Comparison of ENCODE assay signal across 10 cellular contexts in the genomic region with DNA sequence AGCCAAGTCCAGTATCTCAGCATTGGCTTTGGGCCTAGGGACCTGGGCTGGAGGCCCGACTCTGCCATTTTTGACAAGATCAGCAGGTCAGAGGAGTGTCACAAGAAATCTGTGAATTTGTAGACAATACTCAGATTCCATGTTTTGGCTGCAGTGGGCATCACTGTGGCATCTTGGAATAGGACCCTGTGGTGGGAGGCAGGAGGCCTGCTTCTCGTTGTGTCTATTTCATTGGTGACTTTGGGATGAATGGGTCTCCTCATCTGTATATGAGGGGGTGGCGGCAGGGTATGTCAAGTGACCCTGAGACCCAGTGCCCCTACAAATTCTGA. TPM values are rescaled to one million over a fixed set of nuclear protein-coding genes. Genes with fewer than 3 reads are reported as not detected.
A peak's percentile ranks its signal among the peaks of the same experiment; 100 is the strongest.
DNase-seq lines count a peak whose midpoint lies in the region; ATAC-seq and TF ChIP-seq lines count a peak whose summit lies in the region.
"Had no signal": no experiment of that assay in that cellular context is flagged by ENCODE, and none has a peak within 500 bp of the region (broad histone marks: within the 10 kb centered on the region; RNA-seq: fewer than 3 reads in every experiment).

No MANE protein-coding gene starts in this region.

- no peak overlapping the region for H2AFZ ChIP-seq in GM23338

- intact Hi-C loops in activated T-helper 1 cell treated with anti-CD3 and anti-CD28 coated beads, Interleukin-12 subunit alpha, Interleukin-12 subunit beta, Interleukin-2, Interleukin-4 antibody, amounts not matched to agents 30 ng/mL and 10 ng/mL and 1 ng/mL, durations not matched to agents 14 hours and 24 hours and 36 hours (cut with micrococcal nuclease) = loop anchor here (1.0 to 2.0 kb wide), 2 partner anchors 249 to 412 kb away; a partner anchor contains a TSS
- intact Hi-C loops in naive thymus-derived CD4-positive, alpha-beta T cell (cut with micrococcal nuclease) = loop anchor here (2.0 to 10.0 kb wide), 4 partner anchors 246 to 590 kb away; a partner anchor contains a TSS
- intact Hi-C loops in heart right ventricle (cut with DNase I) = loop anchor here in 5 of 10 donors (1.0 to 10.0 kb wide), 4 partner anchors 176 to 420 kb away; a partner anchor contains a TSS
- intact Hi-C loops in esophagus muscularis mucosa (cut with DNase I) = loop anchor here (10.0 kb wide), 1 partner anchor 250 kb away; a partner anchor contains a TSS

- H3K27me3 Mint-ChIP-seq in GM23338 (ENCODE audit: insufficient read depth, low read depth, poor library complexity) = peaks cover 19% of the 10 kb centered on the region
- no peaks in the 10 kb centered on the region for H3K27me3 Mint-ChIP-seq in activated T-helper 1 cell treated with anti-CD3 and anti-CD28 coated beads, Interleukin-12 subunit alpha, Interleukin-12 subunit beta, Interleukin-2, Interleukin-4 antibody, amounts not matched to agents 30 ng/mL and 10 ng/mL and 1 ng/mL, durations not matched to agents 14 hours and 24 hours and 36 hours (ENCODE audit: insufficient read depth)
- no peaks in the 10 kb centered on the region for H3K27me3 Mint-ChIP-seq in naive thymus-derived CD4-positive, alpha-beta T cell

- H4K20me1 ChIP-seq in BLaER1 treated with 17β-estradiol and CSF1 and Interleukin-3, amounts not matched to agents 10 nM and 100 nM = peaks cover 74 to 81% (median 80%) of the 10 kb centered on the region in 11 experiments
- H4K20me1 ChIP-seq in GM23338 (replicated peaks; ENCODE audit: insufficient read depth) = peaks cover 51% of the 10 kb centered on the region

- no peak overlapping the region; the same call in 1 of the 2 replicates for H3K27ac Mint-ChIP-seq in GM23338
- H3K27ac Mint-ChIP-seq in activated T-helper 1 cell treated with anti-CD3 and anti-CD28 coated beads, Interleukin-12 subunit alpha, Interleukin-12 subunit beta, Interleukin-2, Interleukin-4 antibody, amounts not matched to agents 30 ng/mL and 10 ng/mL and 1 ng/mL, durations not matched to agents 14 hours and 24 hours and 36 hours = peak overlapping the region; percentile 75
- peak overlapping the region in 6 of 9 donors; percentile 53 to 90 (median 61) for H3K27ac Mint-ChIP-seq in naive thymus-derived CD4-positive, alpha-beta T cell

- 34 to 36% methylated on average over 3 of the region's 3 CpGs for whole genome bisulfite sequencing in heart right ventricle, 2 donors
- 31% methylated on average over 3 of the region's 3 CpGs for WGBS in esophagus muscularis mucosa

- H3F3A ChIP-seq in GM23338 (replicated peaks; ENCODE audit: low read depth) = peaks cover 11% of the 10 kb centered on the region

- peak overlapping the region; percentile 58; the same call in 1 of the 3 replicates for H3K4me3 Mint-ChIP-seq in GM23338
- H3K4me3 Mint-ChIP-seq in activated T-helper 1 cell treated with anti-CD3 and anti-CD28 coated beads, Interleukin-12 subunit alpha, Interleukin-12 subunit beta, Interleukin-2, Interleukin-4 antibody, amounts not matched to agents 30 ng/mL and 10 ng/mL and 1 ng/mL, durations not matched to agents 14 hours and 24 hours and 36 hours = peak overlapping the region; percentile 92
- peak overlapping the region in 9 of 10 donors; percentile 30 to 94 (median 90) for H3K4me3 Mint-ChIP-seq in naive thymus-derived CD4-positive, alpha-beta T cell

- no peak for TF ChIP-seq CTCF in GM23338 (conservative IDR thresholded peaks at IDR 0.05; ENCODE audit: low read depth in 2 of 2)
- peak in 1 of 9 donors; percentile 24 for TF ChIP-seq CTCF in heart right ventricle (IDR thresholded peaks at IDR 0.05)
- TF ChIP-seq CTCF in esophagus muscularis mucosa (IDR thresholded peaks at IDR 0.05) = no peak

- peaks cover 71 to 83% (median 79%) of the 10 kb centered on the region in 10 experiments for H3K4me1 ChIP-seq in BLaER1 treated with 17β-estradiol and CSF1 and Interleukin-3, amounts not matched to agents 10 nM and 100 nM
- peaks cover 33% of the 10 kb centered on the region for H3K4me1 ChIP-seq in GM23338 (ENCODE audit: insufficient read depth)
- peaks cover 22 to 26% of the 10 kb centered on the region in 2 donors for H3K4me1 ChIP-seq in naive thymus-derived CD4-positive, alpha-beta T cell (ENCODE audit: control insufficient read depth in 2 of 2, insufficient read depth in 2 of 2, low read length in 2 of 2)
- peaks cover 34 to 88% (median 72%) of the 10 kb centered on the region in 9 donors for H3K4me1 ChIP-seq in heart right ventricle
- H3K4me1 ChIP-seq in esophagus muscularis mucosa = peaks cover 59 to 91% (median 70%) of the 10 kb centered on the region in 4 donors

- no peak overlapping the region; a peak in 1 of 22 replicates for H3K27ac ChIP-seq in BLaER1 treated with 17β-estradiol and CSF1 and Interleukin-3, amounts not matched to agents 10 nM and 100 nM
- H3K27ac ChIP-seq in GM23338 (ENCODE audit: low read depth) (no peak overlapping the region), heart right ventricle (peak overlapping the region in 5 of 10 donors; percentile 20 to 100 (median 52)), esophagus muscularis mucosa (replicated peaks in 1 of 4) (no peak overlapping the region)
- no peak overlapping the region for H3K27ac ChIP-seq in naive thymus-derived CD4-positive, alpha-beta T cell (ENCODE audit: low read depth, low read length)

- peaks cover 34% of the 10 kb centered on the region for H3K36me3 Mint-ChIP-seq in GM23338 (ENCODE audit: low read depth)
- peaks cover 24% of the 10 kb centered on the region for H3K36me3 Mint-ChIP-seq in activated T-helper 1 cell treated with anti-CD3 and anti-CD28 coated beads, Interleukin-12 subunit alpha, Interleukin-12 subunit beta, Interleukin-2, Interleukin-4 antibody, amounts not matched to agents 30 ng/mL and 10 ng/mL and 1 ng/mL, durations not matched to agents 14 hours and 24 hours and 36 hours (ENCODE audit: low read depth)
- H3K36me3 Mint-ChIP-seq in naive thymus-derived CD4-positive, alpha-beta T cell = peaks cover 0 to 21% (median 6%) of the 10 kb centered on the region in 5 donors

- peaks cover 45 to 52% (median 49%) of the 10 kb centered on the region in 11 experiments for H3K36me3 ChIP-seq in BLaER1 treated with 17β-estradiol and CSF1 and Interleukin-3, amounts not matched to agents 10 nM and 100 nM
- H3K36me3 ChIP-seq in GM23338 (ENCODE audit: insufficient read depth) (peaks cover 9% of the 10 kb centered on the region; the same call in 1 of the 2 replicates), heart right ventricle (peaks cover 0 to 47% (median 35%) of the 10 kb centered on the region in 9 donors), esophagus muscularis mucosa (peaks cover 29 to 45% (median 43%) of the 10 kb centered on the region in 4 donors)
- peaks cover 0 to 46% (median 8%) of the 10 kb centered on the region in 3 experiments for H3K36me3 ChIP-seq in naive thymus-derived CD4-positive, alpha-beta T cell (ENCODE audit: control insufficient read depth in 2 of 3, insufficient read depth in 3 of 3, low read length in 3 of 3)

- no peak for TF ChIP-seq POLR2A in esophagus muscularis mucosa (IDR thresholded peaks at IDR 0.05; ENCODE audit: low read depth)

- DNase-seq in GM23338 (ENCODE audit: low spot score) (no peak), medulla oblongata (ENCODE audit: extremely low spot score) (no peak), heart right ventricle (no peak), esophagus muscularis mucosa (ENCODE audit: extremely low spot score) (no peak)
- no peak for DNase-seq in activated T-helper 1 cell treated with anti-CD3 and anti-CD28 coated beads, Interleukin-12 subunit alpha, Interleukin-12 subunit beta, Interleukin-2, Interleukin-4 antibody, amounts not matched to agents 30 ng/mL and 10 ng/mL and 1 ng/mL, durations not matched to agents 14 hours and 24 hours and 36 hours (ENCODE audit: low spot score)
- no peak for DNase-seq in naive thymus-derived CD4-positive, alpha-beta T cell

- no peaks in the 10 kb centered on the region for H3K27me3 ChIP-seq in BLaER1 treated with 17β-estradiol and CSF1 and Interleukin-3, amounts not matched to agents 10 nM and 100 nM
- H3K27me3 ChIP-seq in GM23338 (ENCODE audit: insufficient read depth) = no peaks in the 10 kb centered on the region
- H3K27me3 ChIP-seq in naive thymus-derived CD4-positive, alpha-beta T cell (ENCODE audit: control insufficient read depth in 2 of 2, insufficient read depth in 2 of 2, low read length in 2 of 2) = no peaks in the 10 kb centered on the region
- H3K27me3 ChIP-seq in heart right ventricle = no peaks in the 10 kb centered on the region
- no peaks in the 10 kb centered on the region for H3K27me3 ChIP-seq in esophagus muscularis mucosa

- POLR2A ChIA-PET in naive thymus-derived CD4-positive, alpha-beta T cell (lab: Charles Lee) = interaction anchor here (1.2 to 1.8 kb wide), 3 partner anchors 10 to 181 kb away, joined by 4 to 12 read pairs (median 8); a partner anchor contains a TSS

- H3K4me1 Mint-ChIP-seq in GM23338 = peaks cover 37% of the 10 kb centered on the region
- peaks cover 48% of the 10 kb centered on the region for H3K4me1 Mint-ChIP-seq in activated T-helper 1 cell treated with anti-CD3 and anti-CD28 coated beads, Interleukin-12 subunit alpha, Interleukin-12 subunit beta, Interleukin-2, Interleukin-4 antibody, amounts not matched to agents 30 ng/mL and 10 ng/mL and 1 ng/mL, durations not matched to agents 14 hours and 24 hours and 36 hours (ENCODE audit: low read depth)
- H3K4me1 Mint-ChIP-seq in naive thymus-derived CD4-positive, alpha-beta T cell = peaks cover 31 to 50% (median 46%) of the 10 kb centered on the region in 7 donors

- no peak for ATAC-seq in GM23338
- no peak for ATAC-seq in naive thymus-derived CD4-positive, alpha-beta T cell
- ATAC-seq in HG02973 (IDR thresholded peaks at IDR 0.05; ENCODE audit: unreplicated experiment) = no peak
- ATAC-seq in heart right ventricle = no peak

- H3K79me2 ChIP-seq in GM23338 (replicated peaks; ENCODE audit: insufficient read depth) = peaks cover 66% of the 10 kb centered on the region

- no peak for TF ChIP-seq EP300 in esophagus muscularis mucosa (IDR thresholded peaks at IDR 0.05)

- H3K4me2 ChIP-seq in BLaER1 treated with 17β-estradiol and CSF1 and Interleukin-3, amounts not matched to agents 10 nM and 100 nM = peak overlapping the region; percentile 91 to 99 (median 96)
- H3K4me2 ChIP-seq in GM23338 = peak overlapping the region; percentile 68; the same call in 1 of the 2 replicates

- H3K9me3 ChIP-seq in BLaER1 treated with 17β-estradiol and CSF1 and Interleukin-3, amounts not matched to agents 10 nM and 100 nM (replicated peaks in 1 of 11) = no peaks in the 10 kb centered on the region
- H3K9me3 ChIP-seq in naive thymus-derived CD4-positive, alpha-beta T cell (ENCODE audit: control insufficient read depth in 2 of 3, low read length in 3 of 3) = no peaks in the 10 kb centered on the region
- H3K9me3 ChIP-seq in heart right ventricle (no peaks in the 10 kb centered on the region), esophagus muscularis mucosa (no peaks in the 10 kb centered on the region)

- H3K9me2 ChIP-seq in GM23338 (ENCODE audit: insufficient read depth) = no peaks in the 10 kb centered on the region

- peak overlapping the region in 5 of 10 experiments; percentile 92 to 100 (median 98); a peak in 6 of 20 replicates for H3K4me3 ChIP-seq in BLaER1 treated with 17β-estradiol and CSF1 and Interleukin-3, amounts not matched to agents 10 nM and 100 nM
- H3K4me3 ChIP-seq in GM23338 (no peak overlapping the region), heart right ventricle (peak overlapping the region in 1 of 10 donors; percentile 100), esophagus muscularis mucosa (peak overlapping the region in 1 of 4 donors; percentile 88)
- H3K4me3 ChIP-seq in naive thymus-derived CD4-positive, alpha-beta T cell (ENCODE audit: low read length) = no peak overlapping the region

- CTCF ChIA-PET in naive thymus-derived CD4-positive, alpha-beta T cell (lab: Charles Lee) = interaction anchor here (1.1 to 6.4 kb wide), 3 partner anchors 24 to 248 kb away, joined by 3 to 59 read pairs (median 5); a partner anchor contains a TSS

- peak overlapping the region in 10 of 11 experiments; percentile 8 to 99 (median 76); a peak in 13 of 22 replicates for H3K9ac ChIP-seq in BLaER1 treated with 17β-estradiol and CSF1 and Interleukin-3, amounts not matched to agents 10 nM and 100 nM

- H3K9me3 Mint-ChIP-seq in GM23338 = no peaks in the 10 kb centered on the region
- H3K9me3 Mint-ChIP-seq in activated T-helper 1 cell treated with anti-CD3 and anti-CD28 coated beads, Interleukin-12 subunit alpha, Interleukin-12 subunit beta, Interleukin-2, Interleukin-4 antibody, amounts not matched to agents 30 ng/mL and 10 ng/mL and 1 ng/mL, durations not matched to agents 14 hours and 24 hours and 36 hours = no peaks in the 10 kb centered on the region
- H3K9me3 Mint-ChIP-seq in naive thymus-derived CD4-positive, alpha-beta T cell = peaks cover 0 to 2% (median 0%) of the 10 kb centered on the region in 11 donors

RNA-seq across cellular contexts. Expression of a gene that starts 3.3 kb away (rescaled TPM):
- total RNA-seq in GM23338 (2014; rRNA removed; shearing (Covaris generic)) = 48.5 and 54.1 TPM in 2 replicates
- polyA plus RNA-seq in GM23338 (2016; fragmentation: Nextera tagmentation; extraction: Ambion mirVana) = 13.4 and 13.9 TPM in 2 replicates
- 46.1 and 49.5 TPM in 2 replicates for total RNA-seq in activated T-helper 1 cell treated with anti-CD3 and anti-CD28 coated beads, Interleukin-12 subunit alpha, Interleukin-12 subunit beta, Interleukin-2, Interleukin-4 antibody, amounts not matched to agents 30 ng/mL and 10 ng/mL and 1 ng/mL, durations not matched to agents 14 hours and 24 hours and 36 hours
- total RNA-seq in naive thymus-derived CD4-positive, alpha-beta T cell = 100 to 1,000 TPM in 1 of 5 experiments, 10 to 100 TPM in 4; 30.9 to 124 (median 50.5) TPM
- polyA plus RNA-seq in naive thymus-derived CD4-positive, alpha-beta T cell = 1 to 10 TPM; 2.1 to 6.1 TPM
- 10 to 100 TPM in 9 of 10 donors, 1 to 10 TPM in 1; 6.9 to 23.7 (median 14.8) TPM for total RNA-seq in heart right ventricle
- polyA plus RNA-seq in heart right ventricle = 1 to 10 TPM; 7.7 to 8.0 TPM
- 10 to 100 TPM in 3 of 4 donors, 1 to 10 TPM in 1; 7.5 to 17.7 (median 13.4) TPM for total RNA-seq in esophagus muscularis mucosa

RNA-seq across cellular contexts. Expression of a gene that starts 53.1 kb away (rescaled TPM):
- 0.70 and 1.3 TPM in 2 replicates for total RNA-seq in GM23338 (2014; rRNA removed; shearing (Covaris generic))
- polyA plus RNA-seq in GM23338 (2016; fragmentation: Nextera tagmentation; extraction: Ambion mirVana) (0.34 TPM in 1 of 2 replicates, not detected in the other), heart right ventricle (not detected)
- total RNA-seq in activated T-helper 1 cell treated with anti-CD3 and anti-CD28 coated beads, Interleukin-12 subunit alpha, Interleukin-12 subunit beta, Interleukin-2, Interleukin-4 antibody, amounts not matched to agents 30 ng/mL and 10 ng/mL and 1 ng/mL, durations not matched to agents 14 hours and 24 hours and 36 hours = not detected in 2 replicates
- total RNA-seq in naive thymus-derived CD4-positive, alpha-beta T cell = not detected
- not detected for polyA plus RNA-seq in naive thymus-derived CD4-positive, alpha-beta T cell
- total RNA-seq in heart right ventricle (not detected), esophagus muscularis mucosa (not detected)
- total RNA-seq: mesenteric fat pad had no signal
- polyA plus RNA-seq: esophagus had no signal
